ENCODE assay signal across 9 cellular contexts in genomic region chr2:101806123-101806522, GRCh38.
A peak's percentile ranks its signal among the peaks of the same experiment; 100 is the strongest.
DNase-seq lines count a peak whose midpoint lies in the region; ATAC-seq and TF ChIP-seq lines count a peak whose summit lies in the region.
"Had no signal": no experiment of that assay in that cellular context is flagged by ENCODE, and none has a peak within 500 bp of the region (broad histone marks: within the 10 kb centered on the region; RNA-seq: fewer than 3 reads in every experiment).

No MANE protein-coding gene starts in this region.

- no peak overlapping the region for H3K27ac Mint-ChIP-seq in activated naive CD4-positive, alpha-beta T cell treated with anti-CD3 and anti-CD28 coated beads, Interleukin-2, amount 10 ng/mL, durations not matched to agents 7 days and 5 days
- H3K27ac Mint-ChIP-seq in activated CD8-positive, alpha-beta T cell treated with anti-CD3 and anti-CD28 coated beads for 36 hours: peak overlapping the region; percentile 84

- peaks cover 26% of the 10 kb centered on the region for H3K36me3 Mint-ChIP-seq in activated naive CD4-positive, alpha-beta T cell treated with anti-CD3 and anti-CD28 coated beads, Interleukin-2, amount 10 ng/mL, durations not matched to agents 7 days and 5 days
- peaks cover 10% of the 10 kb centered on the region for H3K36me3 Mint-ChIP-seq in activated CD8-positive, alpha-beta T cell treated with anti-CD3 and anti-CD28 coated beads for 36 hours (ENCODE audit: low read depth)

- no peaks in the 10 kb centered on the region for H3K36me3 ChIP-seq in right atrium auricular region
- H3K36me3 ChIP-seq in tibial nerve: no peaks in the 10 kb centered on the region
- H3K36me3 ChIP-seq: thoracic aorta had no signal

- POLR2A ChIA-PET in activated CD8-positive, alpha-beta T cell treated with anti-CD3 and anti-CD28 coated beads for 36 hours (lab: Charles Lee): interaction anchor here (1.4 kb wide), 1 partner anchor 22 kb away, joined by 3 read pairs; no protein-coding TSS in a partner anchor

- CTCF ChIA-PET in activated naive CD4-positive, alpha-beta T cell treated with anti-CD3 and anti-CD28 coated beads, Interleukin-2, amount 10 ng/mL, durations not matched to agents 7 days and 5 days (lab: Charles Lee): no interaction called here
- CTCF ChIA-PET in activated CD8-positive, alpha-beta T cell treated with anti-CD3 and anti-CD28 coated beads for 36 hours (lab: Charles Lee): interaction anchor here (1.0 to 1.5 kb wide), 2 partner anchors 18 to 36 kb away, joined by 3 to 4 read pairs; no protein-coding TSS in a partner anchor

- no peak for TF ChIP-seq CTCF in activated CD8-positive, alpha-beta T cell treated with anti-CD3 and anti-CD28 coated beads for 36 hours (IDR thresholded peaks at IDR 0.05)
- TF ChIP-seq CTCF in right atrium auricular region (IDR thresholded peaks at IDR 0.05): no peak
- TF ChIP-seq CTCF in tibial nerve (IDR thresholded peaks at IDR 0.05): no peak

- peak; percentile 22 for DNase-seq in activated naive CD4-positive, alpha-beta T cell treated with anti-CD3 and anti-CD28 coated beads, Interleukin-2, amount 50 U/mL, for 16 hours
- DNase-seq in activated naive CD4-positive, alpha-beta T cell treated with anti-CD3 and anti-CD28 coated beads, Interleukin-2, amount 10 ng/mL, durations not matched to agents 7 days and 5 days: no peak
- DNase-seq in activated CD8-positive, alpha-beta T cell treated with anti-CD3 and anti-CD28 coated beads for 36 hours: peak; percentile 72
- no peak for DNase-seq in right atrium auricular region (ENCODE audit: low spot score)
- DNase-seq in tibial nerve (ENCODE audit: low spot score in 2 of 2): no peak
- DNase-seq in NCI-H2171 (lab: John Stamatoyannopoulos, UW): no peak

- H3K9me3 ChIP-seq in right atrium auricular region (no peaks in the 10 kb centered on the region), tibial nerve (no peaks in the 10 kb centered on the region)
- H3K9me3 ChIP-seq: thoracic aorta had no signal

- TF ChIP-seq EP300 in tibial nerve (IDR thresholded peaks at IDR 0.05): no peak

- TF ChIP-seq POLR2A in tibial nerve (IDR thresholded peaks at IDR 0.05): no peak

- ATAC-seq in activated CD8-positive, alpha-beta T cell treated with anti-CD3 and anti-CD28 coated beads for 36 hours: peak; percentile 86
- no peak for ATAC-seq in HG02623 (IDR thresholded peaks at IDR 0.05; ENCODE audit: unreplicated experiment)
- no peak for ATAC-seq in GM21360 (IDR thresholded peaks at IDR 0.05; ENCODE audit: unreplicated experiment)

- peaks cover 2% of the 10 kb centered on the region for H3K9me3 Mint-ChIP-seq in activated naive CD4-positive, alpha-beta T cell treated with anti-CD3 and anti-CD28 coated beads, Interleukin-2, amount 10 ng/mL, durations not matched to agents 7 days and 5 days
- H3K9me3 Mint-ChIP-seq in activated CD8-positive, alpha-beta T cell treated with anti-CD3 and anti-CD28 coated beads for 36 hours: no peaks in the 10 kb centered on the region

- H3K4me1 Mint-ChIP-seq in activated naive CD4-positive, alpha-beta T cell treated with anti-CD3 and anti-CD28 coated beads, Interleukin-2, amount 10 ng/mL, durations not matched to agents 7 days and 5 days: peaks cover 28% of the 10 kb centered on the region
- H3K4me1 Mint-ChIP-seq in activated CD8-positive, alpha-beta T cell treated with anti-CD3 and anti-CD28 coated beads for 36 hours (ENCODE audit: low read depth): peaks cover 58% of the 10 kb centered on the region

- intact Hi-C loops in activated CD8-positive, alpha-beta T cell treated with anti-CD3 and anti-CD28 coated beads for 36 hours (cut with micrococcal nuclease): no loop called here

- no peaks in the 10 kb centered on the region for H3K27me3 ChIP-seq in right atrium auricular region
- no peaks in the 10 kb centered on the region for H3K27me3 ChIP-seq in tibial nerve

- no peaks in the 10 kb centered on the region for H3K27me3 Mint-ChIP-seq in activated naive CD4-positive, alpha-beta T cell treated with anti-CD3 and anti-CD28 coated beads, Interleukin-2, amount 10 ng/mL, durations not matched to agents 7 days and 5 days
- no peaks in the 10 kb centered on the region for H3K27me3 Mint-ChIP-seq in activated CD8-positive, alpha-beta T cell treated with anti-CD3 and anti-CD28 coated beads for 36 hours

- H3K27ac ChIP-seq in right atrium auricular region (peak overlapping the region; percentile 28 to 41), tibial nerve (peak overlapping the region; percentile 15 to 77 (median 44))
- H3K27ac ChIP-seq: thoracic aorta had no signal

- H3K4me1 ChIP-seq in right atrium auricular region: peaks cover 0 to 65% of the 10 kb centered on the region in 2 donors
- H3K4me1 ChIP-seq in tibial nerve: peaks cover 0 to 86% (median 36%) of the 10 kb centered on the region in 4 donors

- H3K4me3 ChIP-seq in right atrium auricular region (no peak overlapping the region), tibial nerve (no peak overlapping the region)
- H3K4me3 ChIP-seq: thoracic aorta had no signal

- 44 to 53% methylated on average over 5 of the region's 5 CpGs for WGBS in tibial nerve, 2 donors

- no peak overlapping the region for H3K4me3 Mint-ChIP-seq in activated naive CD4-positive, alpha-beta T cell treated with anti-CD3 and anti-CD28 coated beads, Interleukin-2, amount 10 ng/mL, durations not matched to agents 7 days and 5 days
- H3K4me3 Mint-ChIP-seq in activated CD8-positive, alpha-beta T cell treated with anti-CD3 and anti-CD28 coated beads for 36 hours: no peak overlapping the region

Comparison
In these comparisons a context has a peak if more than half of its experiments do, and no peak if none do; other contexts are left out.
1. DNase-seq: peak in activated naive CD4-positive, alpha-beta T cell treated with anti-CD3 and anti-CD28 coated beads, Interleukin-2, amount 50 U/mL, for 16 hours (single experiment) and activated CD8-positive, alpha-beta T cell treated with anti-CD3 and anti-CD28 coated beads for 36 hours (single experiment); none in activated naive CD4-positive, alpha-beta T cell treated with anti-CD3 and anti-CD28 coated beads, Interleukin-2, amount 10 ng/mL, durations not matched to agents 7 days and 5 days (single experiment), right atrium auricular region (single experiment), tibial nerve (0 of 2) and NCI-H2171 (single experiment).